In genomic region chrX:72071213-72071612, GRCh38 we compare ENCODE assay signal across 3 cellular contexts.
TF ChIP-seq lines count a peak whose summit lies in the region.

No MANE protein-coding gene starts in this region.

TF ChIP-seq in A549, 52 proteins besides CTCF, POLR2A, EP300 and RAD21:
- no peak for TF ChIP-seq NR3C1 (IDR thresholded peaks at IDR 0.05)
- peak; percentile 62 for TF ChIP-seq MAFK (IDR thresholded peaks at IDR 0.05; ENCODE audit: partially characterized antibody)

TF ChIP-seq in IMR-90, 13 proteins besides CTCF, POLR2A, EP300 and RAD21:
- TF ChIP-seq MAFK (IDR thresholded peaks at IDR 0.05; ENCODE audit: low read depth, low read length) (peak; percentile 50), BHLHE40 (IDR thresholded peaks at IDR 0.05; ENCODE audit: low read depth, low read length) (no peak), USF2 (IDR thresholded peaks at IDR 0.05; ENCODE audit: low read depth, low read length) (no peak), FOS (IDR thresholded peaks at IDR 0.05; ENCODE audit: low read depth, low read length) (no peak), RFX5 (IDR thresholded peaks at IDR 0.05; ENCODE audit: low read depth, low read length) (no peak)

TF ChIP-seq in K562, 482 proteins besides CTCF, POLR2A, EP300 and RAD21:
- TF ChIP-seq NR2C1 (IDR thresholded peaks at IDR 0.05) (no peak), NR2C1 (tag; IDR thresholded peaks at IDR 0.05) (no peak), ZNF212 (CRISPR knock-in tag; IDR thresholded peaks at IDR 0.05) (no peak), ZNF316 (IDR thresholded peaks at IDR 0.05) (peak; percentile 61), MAFG (tag; conservative IDR thresholded peaks at IDR 0.05) (peak; percentile 49; the same call in 1 of the 2 replicates), HEY1 (CRISPR knock-in tag; IDR thresholded peaks at IDR 0.05; ENCODE audit: borderline replicate concordance) (no peak), C11orf30 (IDR thresholded peaks at IDR 0.05; ENCODE audit: low read depth) (peak; percentile 27; the same call in 1 of the 2 replicates), SP2 (IDR thresholded peaks at IDR 0.05; ENCODE audit: extremely low read depth, low read depth, low read length, poor library complexity, severe bottlenecking) (no peak)
